Comparison of ENCODE assay signal across 21 cellular contexts in genomic region chr15:90025461-90026033, GRCh38.
"Had no signal": no experiment of that assay in that cellular context is flagged by ENCODE, and none has a peak within 500 bp of the region (broad histone marks: within the 10 kb centered on the region; RNA-seq: fewer than 3 reads in every experiment).

No MANE protein-coding gene starts in this region.

- H3K4me3 Mint-ChIP-seq: activated B cell treated with CpG ODN at 0.5 μM for 24 hours; activated CD4-positive, alpha-beta memory T cell treated with anti-CD3 and anti-CD28 coated beads for 36 hours; activated naive CD4-positive, alpha-beta T cell treated with anti-CD3 and anti-CD28 coated beads for 36 hours; activated naive CD8-positive, alpha-beta T cell treated with anti-CD3 and anti-CD28 coated beads, Interleukin-2, amount 10 ng/mL, durations not matched to agents 7 days and 5 days; natural killer cell treated with Interleukin-12 subunit alpha and Interleukin-12 subunit beta and Interleukin-15 and Interleukin-18, amount 100 ng/mL, for 72 hours; stimulated activated effector memory CD8-positive, alpha-beta T cell treated with anti-CD3 and anti-CD28 coated beads, Interleukin-12 subunit alpha, Interleukin-12 subunit beta, amount 100 ng/mL, for 72 hours; T-helper 17 cell had no signal

- DNase-seq: activated B cell treated with CpG ODN at 0.5 μM for 24 hours; activated CD4-positive, alpha-beta memory T cell treated with anti-CD3 and anti-CD28 coated beads for 36 hours; activated CD4-positive, alpha-beta T cell treated with anti-CD3 and anti-CD28 coated beads for 48 hours; activated effector memory CD4-positive, alpha-beta T cell treated with Interleukin-2 at 50 U/mL for 16 hours; activated naive CD4-positive, alpha-beta T cell treated with anti-CD3 and anti-CD28 coated beads for 36 hours; activated naive CD8-positive, alpha-beta T cell treated with anti-CD3 and anti-CD28 coated beads, Interleukin-2, amount 10 ng/mL, durations not matched to agents 7 days and 5 days; activated T-cell treated with anti-CD3 and anti-CD28 coated beads, Interleukin-2, amount 50 U/mL, for 48 hours; amygdala; effector CD4-positive, alpha-beta T cell; left ventricle myocardium superior; mammary epithelial cell; ovary; right cardiac atrium; stimulated activated CD4-positive, alpha-beta T cell treated with anti-CD3 and anti-CD28 coated beads, Interleukin-2, amount 100 ng/mL, for 24 hours; stomach; T-helper 17 cell had no signal

- H3K4me3 ChIP-seq: gastroesophageal sphincter, ovary, stomach, suprapubic skin, tibial nerve had no signal

- H3K27me3 Mint-ChIP-seq: activated B cell treated with CpG ODN at 0.5 μM for 24 hours; activated CD4-positive, alpha-beta memory T cell treated with anti-CD3 and anti-CD28 coated beads for 36 hours; activated naive CD8-positive, alpha-beta T cell treated with anti-CD3 and anti-CD28 coated beads, Interleukin-2, amount 10 ng/mL, durations not matched to agents 7 days and 5 days; natural killer cell treated with Interleukin-12 subunit alpha and Interleukin-12 subunit beta and Interleukin-15 and Interleukin-18, amount 100 ng/mL, for 72 hours; T-helper 17 cell had no signal

- H3K36me3 Mint-ChIP-seq: natural killer cell treated with Interleukin-12 subunit alpha and Interleukin-12 subunit beta and Interleukin-15 and Interleukin-18, amount 100 ng/mL, for 72 hours; stimulated activated effector memory CD8-positive, alpha-beta T cell treated with anti-CD3 and anti-CD28 coated beads, Interleukin-12 subunit alpha, Interleukin-12 subunit beta, amount 100 ng/mL, for 72 hours had no signal

- H3K27ac Mint-ChIP-seq: activated B cell treated with CpG ODN at 0.5 μM for 24 hours; activated CD4-positive, alpha-beta memory T cell treated with anti-CD3 and anti-CD28 coated beads for 36 hours; activated naive CD4-positive, alpha-beta T cell treated with anti-CD3 and anti-CD28 coated beads for 36 hours; activated naive CD8-positive, alpha-beta T cell treated with anti-CD3 and anti-CD28 coated beads, Interleukin-2, amount 10 ng/mL, durations not matched to agents 7 days and 5 days; T-helper 17 cell had no signal

- H3K36me3 ChIP-seq: gastroesophageal sphincter, ovary, stomach, suprapubic skin had no signal

- H3K9me3 ChIP-seq: gastroesophageal sphincter, ovary, stomach, suprapubic skin, tibial nerve had no signal

- H3K27ac ChIP-seq: gastroesophageal sphincter, ovary, suprapubic skin, tibial nerve had no signal

- ATAC-seq: gastroesophageal sphincter; left ventricle myocardium superior; natural killer cell treated with Interleukin-12 subunit alpha and Interleukin-12 subunit beta and Interleukin-15 and Interleukin-18, amount 100 ng/mL, for 72 hours; right cardiac atrium; stimulated activated effector memory CD8-positive, alpha-beta T cell treated with anti-CD3 and anti-CD28 coated beads, Interleukin-12 subunit alpha, Interleukin-12 subunit beta, amount 100 ng/mL, for 72 hours; T-helper 17 cell had no signal

- H3K9me3 Mint-ChIP-seq: activated B cell treated with CpG ODN at 0.5 μM for 24 hours; activated naive CD4-positive, alpha-beta T cell treated with anti-CD3 and anti-CD28 coated beads for 36 hours; activated naive CD8-positive, alpha-beta T cell treated with anti-CD3 and anti-CD28 coated beads, Interleukin-2, amount 10 ng/mL, durations not matched to agents 7 days and 5 days; natural killer cell treated with Interleukin-12 subunit alpha and Interleukin-12 subunit beta and Interleukin-15 and Interleukin-18, amount 100 ng/mL, for 72 hours; stimulated activated effector memory CD8-positive, alpha-beta T cell treated with anti-CD3 and anti-CD28 coated beads, Interleukin-12 subunit alpha, Interleukin-12 subunit beta, amount 100 ng/mL, for 72 hours had no signal
